16 cellular contexts compared by ENCODE assay signal in the genomic region with DNA sequence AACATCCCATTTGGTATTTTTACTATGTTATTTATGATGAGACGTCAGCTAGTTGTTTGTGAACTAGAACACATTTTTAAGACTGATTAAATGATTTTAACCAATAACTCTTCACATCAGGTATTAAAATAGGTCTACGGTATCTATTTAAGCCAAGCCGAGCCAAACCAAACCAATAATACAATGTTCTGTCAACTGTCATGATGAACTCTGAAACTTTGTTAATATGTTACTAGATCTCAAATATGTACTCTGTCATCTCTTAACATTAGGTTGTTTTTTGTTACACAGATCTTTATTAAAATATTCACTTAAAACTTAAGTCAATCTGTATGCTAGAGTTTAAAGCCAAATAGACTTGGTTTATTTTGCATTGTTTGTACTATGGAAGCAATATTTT. TPM values are rescaled to one million over a fixed set of nuclear protein-coding genes. Genes with fewer than 3 reads are reported as not detected.
A peak's percentile ranks its signal among the peaks of the same experiment; 100 is the strongest.
DNase-seq lines count a peak whose midpoint lies in the region; ATAC-seq and TF ChIP-seq lines count a peak whose summit lies in the region.
"Had no signal": no experiment of that assay in that cellular context is flagged by ENCODE, and none has a peak within 500 bp of the region (broad histone marks: within the 10 kb centered on the region; RNA-seq: fewer than 3 reads in every experiment).

No MANE protein-coding gene starts in this region.

- H3K4me3 ChIP-seq in left ventricle myocardium inferior (peak overlapping the region; percentile 51), hepatocyte (peak overlapping the region; percentile 2), prostate gland (no peak overlapping the region), uterus (no peak overlapping the region)

- H3K9me3 ChIP-seq in left ventricle myocardium inferior (replicated peaks): peaks cover 5% of the 10 kb centered on the region
- no peaks in the 10 kb centered on the region for H3K9me3 ChIP-seq in hepatocyte (ENCODE audit: low read depth)
- no peaks in the 10 kb centered on the region for H3K9me3 ChIP-seq in prostate gland
- no peaks in the 10 kb centered on the region for H3K9me3 ChIP-seq in uterus

- H3K36me3 ChIP-seq in left ventricle myocardium inferior: no peaks in the 10 kb centered on the region
- no peaks in the 10 kb centered on the region for H3K36me3 ChIP-seq in hepatocyte (replicated peaks; ENCODE audit: insufficient read depth, low read depth)
- no peaks in the 10 kb centered on the region for H3K36me3 ChIP-seq in prostate gland
- no peaks in the 10 kb centered on the region for H3K36me3 ChIP-seq in uterus

- intact Hi-C loops in left ventricle myocardium inferior (cut with micrococcal nuclease): no loop called here
- intact Hi-C loops in left ventricle myocardium superior (cut with micrococcal nuclease): no loop called here
- intact Hi-C loops in prostate gland (cut with DNase I): loop anchor here (10.0 kb wide), 2 partner anchors 312 to 432 kb away; no protein-coding TSS in a partner anchor
- intact Hi-C loops in uterus (cut with DNase I; ENCODE audit: low total_unique reads): loop anchor here (10.0 kb wide), 1 partner anchor 432 kb away; no protein-coding TSS in a partner anchor

- H3K79me2 ChIP-seq in hepatocyte: no peaks in the 10 kb centered on the region

- 49% methylated on average over 3 of the region's 3 CpGs for WGBS in hepatocyte (ENCODE audit: low lambda C conversion rate, missing lambda C conversion rate)
- 34% methylated on average over 3 of the region's 3 CpGs for WGBS in prostate gland

- TF ChIP-seq CTCF in left ventricle myocardium inferior (IDR thresholded peaks at IDR 0.05; ENCODE audit: borderline replicate concordance) (no peak), hepatocyte (IDR thresholded peaks at IDR 0.05; ENCODE audit: poor library complexity) (no peak), prostate gland (IDR thresholded peaks at IDR 0.05) (no peak), uterus (IDR thresholded peaks at IDR 0.05) (no peak)

- H3K9me2 ChIP-seq in hepatocyte (replicated peaks; ENCODE audit: insufficient read depth): no peaks in the 10 kb centered on the region

- no peak for DNase-seq in left ventricle myocardium inferior
- no peak for DNase-seq in left ventricle myocardium superior
- no peak for DNase-seq in hepatocyte (ENCODE audit: low spot score)
- DNase-seq in prostate gland (ENCODE audit: low spot score): no peak
- DNase-seq in uterus: no peak
- DNase-seq in NCI-H146 (lab: John Stamatoyannopoulos, UW): no peak
- DNase-seq in putamen (ENCODE audit: low spot score): no peak
- DNase-seq in activated naive CD4-positive, alpha-beta T cell treated with Interleukin-2 at 50 U/mL for 16 hours: no peak
- DNase-seq: activated CD4-positive, alpha-beta memory T cell treated with anti-CD3 and anti-CD28 coated beads, Interleukin-2, amount 10 ng/mL, durations not matched to agents 7 days and 5 days; activated naive CD8-positive, alpha-beta T cell treated with anti-CD3 and anti-CD28 coated beads, Interleukin-2, amount 50 U/mL, for 24 hours; CD4-positive, alpha-beta memory T cell; foreskin melanocyte; MV-4-11; NCI-H748 treated with DMSO at 0.1 percent for 48 hours had no signal

- H2AFZ ChIP-seq in hepatocyte: no peak overlapping the region

- no peak for ATAC-seq in left ventricle myocardium superior
- ATAC-seq: activated naive CD8-positive, alpha-beta T cell treated with anti-CD3 and anti-CD28 coated beads, Interleukin-2, amount 50 U/mL, for 24 hours had no signal

- peak overlapping the region; percentile 45 for H3K4me2 ChIP-seq in hepatocyte

- peaks cover 69% of the 10 kb centered on the region for H3K4me1 ChIP-seq in left ventricle myocardium inferior
- peaks cover 36% of the 10 kb centered on the region for H3K4me1 ChIP-seq in hepatocyte (ENCODE audit: insufficient read depth)
- peaks cover 8% of the 10 kb centered on the region for H3K4me1 ChIP-seq in prostate gland (replicated peaks)
- H3K4me1 ChIP-seq in uterus: peaks cover 0 to 9% of the 10 kb centered on the region in 2 donors

- H3K27ac ChIP-seq in left ventricle myocardium inferior (replicated peaks) (peak overlapping the region; percentile 85), hepatocyte (peak overlapping the region; percentile 77), prostate gland (peak overlapping the region; percentile 30 to 50), uterus (peak overlapping the region; percentile 50 to 72)

- H3K27me3 ChIP-seq in left ventricle myocardium inferior (ENCODE audit: low read depth): no peaks in the 10 kb centered on the region
- H3K27me3 ChIP-seq in hepatocyte: no peaks in the 10 kb centered on the region
- H3K27me3 ChIP-seq in prostate gland (replicated peaks; ENCODE audit: insufficient read depth): no peaks in the 10 kb centered on the region
- no peaks in the 10 kb centered on the region for H3K27me3 ChIP-seq in uterus

- no peaks in the 10 kb centered on the region for H4K20me1 ChIP-seq in hepatocyte (ENCODE audit: insufficient read depth, poor library complexity, severe bottlenecking)

- TF ChIP-seq POLR2A in prostate gland (IDR thresholded peaks at IDR 0.05) (no peak), uterus (IDR thresholded peaks at IDR 0.05) (no peak)

RNA-seq across cellular contexts. Expression of gene ART4, which starts 1.0 kb away (rescaled TPM):
- total RNA-seq in left ventricle myocardium inferior: 5.0 TPM
- total RNA-seq in left ventricle myocardium superior: 3.3 TPM
- total RNA-seq in hepatocyte: 4.9 and 6.3 TPM in 2 replicates
- polyA plus RNA-seq in hepatocyte: 5.1 and 7.3 TPM in 2 replicates
- total RNA-seq in prostate gland: under 1 TPM; 0.68 to 0.82 TPM
- 1 to 10 TPM in 2 of 4 donors, under 1 TPM in 2; 0.51 to 3.7 (median 1.0) TPM for total RNA-seq in uterus
- total RNA-seq: activated CD4-positive, alpha-beta memory T cell treated with anti-CD3 and anti-CD28 coated beads, Interleukin-2, amount 10 ng/mL, durations not matched to agents 7 days and 5 days; activated T-helper 1 cell treated with anti-CD3 and anti-CD28 coated beads, Interleukin-12 subunit alpha, Interleukin-12 subunit beta, Interleukin-2, Interleukin-4 antibody, amounts not matched to agents 30 ng/mL and 10 ng/mL and 1 ng/mL, durations not matched to agents 14 hours and 24 hours and 36 hours; CD4-positive, alpha-beta memory T cell; endodermal cell had no signal
- polyA plus RNA-seq: CD4-positive, alpha-beta memory T cell had no signal

RNA-seq across cellular contexts. Expression of gene SMCO3, which starts 28.3 kb away (rescaled TPM):
- total RNA-seq in left ventricle myocardium inferior: 0.14 TPM
- total RNA-seq in left ventricle myocardium superior: 0.20 TPM
- total RNA-seq in hepatocyte: 1.7 and 3.2 TPM in 2 replicates
- polyA plus RNA-seq in hepatocyte: 1.4 and 2.9 TPM in 2 replicates
- 1 to 10 TPM in 1 of 2 donors, not detected in 1; 2.2 TPM for total RNA-seq in prostate gland
- 1 to 10 TPM in 1 of 4 donors, not detected in 3; 2.9 TPM for total RNA-seq in uterus
- total RNA-seq: activated CD4-positive, alpha-beta memory T cell treated with anti-CD3 and anti-CD28 coated beads, Interleukin-2, amount 10 ng/mL, durations not matched to agents 7 days and 5 days; activated T-helper 1 cell treated with anti-CD3 and anti-CD28 coated beads, Interleukin-12 subunit alpha, Interleukin-12 subunit beta, Interleukin-2, Interleukin-4 antibody, amounts not matched to agents 30 ng/mL and 10 ng/mL and 1 ng/mL, durations not matched to agents 14 hours and 24 hours and 36 hours; CD4-positive, alpha-beta memory T cell; endodermal cell had no signal

RNA-seq across cellular contexts. Expression of gene C12orf60, which starts 38.8 kb away (rescaled TPM):
- total RNA-seq in left ventricle myocardium inferior (1.9 TPM), left ventricle myocardium superior (1.3 TPM), hepatocyte (1.5 and 2.3 TPM in 2 replicates), prostate gland (1 to 10 TPM; 2.0 to 2.6 TPM), uterus (10 to 100 TPM in 1 of 4 donors, 1 to 10 TPM in 1, under 1 TPM in 2; 0.77 to 16.5 (median 0.95) TPM)
- 0.17 and 2.0 TPM in 2 replicates for polyA plus RNA-seq in hepatocyte

RNA-seq across cellular contexts. Expression of gene WBP11, which starts 39.0 kb away (rescaled TPM):
- total RNA-seq in left ventricle myocardium inferior (49.7 TPM), left ventricle myocardium superior (51.5 TPM), hepatocyte (22.8 and 26.6 TPM in 2 replicates), prostate gland (10 to 100 TPM; 29.6 to 29.8 TPM), uterus (10 to 100 TPM in 3 of 4 donors, 1 to 10 TPM in 1; 9.5 to 44.0 (median 15.3) TPM)
- 39.3 and 54.2 TPM in 2 replicates for polyA plus RNA-seq in hepatocyte

RNA-seq across cellular contexts. Expression of gene MGP, which starts 43.3 kb away (rescaled TPM):
- total RNA-seq in left ventricle myocardium inferior (497 TPM), left ventricle myocardium superior (295 TPM), hepatocyte (115 and 117 TPM in 2 replicates), prostate gland (100 to 1,000 TPM; 233 to 388 TPM), uterus (1,000 to 10,000 TPM in 2 of 4 donors, 100 to 1,000 TPM in 2; 136 to 2,566 (median 1,232) TPM)
- 561 and 646 TPM in 2 replicates for polyA plus RNA-seq in hepatocyte
- total RNA-seq: activated CD4-positive, alpha-beta memory T cell treated with anti-CD3 and anti-CD28 coated beads, Interleukin-2, amount 10 ng/mL, durations not matched to agents 7 days and 5 days; activated T-helper 1 cell treated with anti-CD3 and anti-CD28 coated beads, Interleukin-12 subunit alpha, Interleukin-12 subunit beta, Interleukin-2, Interleukin-4 antibody, amounts not matched to agents 30 ng/mL and 10 ng/mL and 1 ng/mL, durations not matched to agents 14 hours and 24 hours and 36 hours; endodermal cell had no signal
- polyA plus RNA-seq: CD4-positive, alpha-beta memory T cell had no signal

Comparison
In these comparisons a context has a peak if more than half of its experiments do, and no peak if none do; other contexts are left out.
1. H3K4me3 ChIP-seq: peak in left ventricle myocardium inferior (single experiment) and hepatocyte (single experiment); none in prostate gland (0 of 2) and uterus (0 of 2).
2. intact Hi-C loops: an anchor here in prostate gland (10.0 kb wide) and uterus (10.0 kb wide); none called in left ventricle myocardium inferior and left ventricle myocardium superior.
3. Peak in every context shown above with its lines, with median percentiles within 50 percentile points of each other: H3K27ac ChIP-seq.